Comparison of ENCODE assay signal across 1 cellular context in the genomic region with DNA sequence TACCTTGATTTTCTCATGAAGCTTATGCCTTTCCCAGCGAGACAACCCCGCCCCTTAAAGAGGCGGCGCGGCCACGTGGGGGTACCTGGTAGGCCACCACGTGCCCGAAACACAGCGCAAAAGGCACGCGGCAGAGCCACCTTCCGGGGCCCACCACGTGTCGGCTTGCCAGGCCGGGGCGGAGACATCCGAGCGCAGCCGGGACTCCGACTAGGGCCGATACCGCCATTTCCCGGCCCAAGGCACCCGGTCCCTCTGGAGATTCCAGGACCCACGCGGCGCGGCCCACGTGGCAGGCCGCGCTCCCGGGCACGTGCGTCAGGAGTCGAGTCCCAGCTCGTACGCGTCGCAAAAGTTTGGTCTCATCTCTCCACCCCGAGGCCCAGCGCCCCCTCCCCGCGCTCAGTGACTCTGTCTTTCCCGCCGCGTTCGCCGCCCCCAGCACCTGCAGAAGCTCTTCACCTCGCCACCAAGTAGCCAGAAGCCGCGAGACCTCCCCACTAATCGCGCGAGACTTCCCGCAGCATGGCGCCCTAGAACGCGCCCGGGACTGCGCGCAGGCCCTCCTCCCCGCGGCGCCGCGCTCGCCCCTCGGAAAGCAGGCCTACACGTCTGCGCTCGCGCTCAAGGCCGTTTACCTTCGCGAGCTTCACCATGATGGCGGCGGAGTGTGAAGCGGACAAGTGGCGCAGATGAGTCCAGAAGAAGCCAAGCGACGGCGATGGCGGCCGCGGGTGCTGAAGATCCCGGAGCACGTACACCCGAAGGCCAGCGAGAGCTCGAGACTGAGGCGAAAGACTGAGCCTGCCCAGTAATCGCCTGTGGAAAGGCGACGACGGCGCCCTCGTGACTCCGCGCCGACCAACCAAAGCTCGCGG.
A peak's percentile ranks its signal among the peaks of the same experiment; 100 is the strongest.
TF ChIP-seq lines count a peak whose summit lies in the region.

A gene with protein sequence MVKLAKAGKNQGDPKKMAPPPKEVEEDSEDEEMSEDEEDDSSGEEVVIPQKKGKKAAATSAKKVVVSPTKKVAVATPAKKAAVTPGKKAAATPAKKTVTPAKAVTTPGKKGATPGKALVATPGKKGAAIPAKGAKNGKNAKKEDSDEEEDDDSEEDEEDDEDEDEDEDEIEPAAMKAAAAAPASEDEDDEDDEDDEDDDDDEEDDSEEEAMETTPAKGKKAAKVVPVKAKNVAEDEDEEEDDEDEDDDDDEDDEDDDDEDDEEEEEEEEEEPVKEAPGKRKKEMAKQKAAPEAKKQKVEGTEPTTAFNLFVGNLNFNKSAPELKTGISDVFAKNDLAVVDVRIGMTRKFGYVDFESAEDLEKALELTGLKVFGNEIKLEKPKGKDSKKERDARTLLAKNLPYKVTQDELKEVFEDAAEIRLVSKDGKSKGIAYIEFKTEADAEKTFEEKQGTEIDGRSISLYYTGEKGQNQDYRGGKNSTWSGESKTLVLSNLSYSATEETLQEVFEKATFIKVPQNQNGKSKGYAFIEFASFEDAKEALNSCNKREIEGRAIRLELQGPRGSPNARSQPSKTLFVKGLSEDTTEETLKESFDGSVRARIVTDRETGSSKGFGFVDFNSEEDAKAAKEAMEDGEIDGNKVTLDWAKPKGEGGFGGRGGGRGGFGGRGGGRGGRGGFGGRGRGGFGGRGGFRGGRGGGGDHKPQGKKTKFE (minus strand): TSS at position 787 of the 878 bp plus-strand sequence. CDS start 131 bp downstream, at position 656.

TF ChIP-seq in HepG2, 621 proteins besides CTCF, POLR2A, EP300 and RAD21 (continued from another document and continues in another):
- TF ChIP-seq MED13 (CRISPR knock-in tag; IDR thresholded peaks at IDR 0.05): peak; percentile 50; the same call in 1 of the 2 replicates
- peak; percentile 93; the same call in 1 of the 2 replicates for TF ChIP-seq RORA (CRISPR knock-in tag; IDR thresholded peaks at IDR 0.05)
- TF ChIP-seq, protein P1, sequence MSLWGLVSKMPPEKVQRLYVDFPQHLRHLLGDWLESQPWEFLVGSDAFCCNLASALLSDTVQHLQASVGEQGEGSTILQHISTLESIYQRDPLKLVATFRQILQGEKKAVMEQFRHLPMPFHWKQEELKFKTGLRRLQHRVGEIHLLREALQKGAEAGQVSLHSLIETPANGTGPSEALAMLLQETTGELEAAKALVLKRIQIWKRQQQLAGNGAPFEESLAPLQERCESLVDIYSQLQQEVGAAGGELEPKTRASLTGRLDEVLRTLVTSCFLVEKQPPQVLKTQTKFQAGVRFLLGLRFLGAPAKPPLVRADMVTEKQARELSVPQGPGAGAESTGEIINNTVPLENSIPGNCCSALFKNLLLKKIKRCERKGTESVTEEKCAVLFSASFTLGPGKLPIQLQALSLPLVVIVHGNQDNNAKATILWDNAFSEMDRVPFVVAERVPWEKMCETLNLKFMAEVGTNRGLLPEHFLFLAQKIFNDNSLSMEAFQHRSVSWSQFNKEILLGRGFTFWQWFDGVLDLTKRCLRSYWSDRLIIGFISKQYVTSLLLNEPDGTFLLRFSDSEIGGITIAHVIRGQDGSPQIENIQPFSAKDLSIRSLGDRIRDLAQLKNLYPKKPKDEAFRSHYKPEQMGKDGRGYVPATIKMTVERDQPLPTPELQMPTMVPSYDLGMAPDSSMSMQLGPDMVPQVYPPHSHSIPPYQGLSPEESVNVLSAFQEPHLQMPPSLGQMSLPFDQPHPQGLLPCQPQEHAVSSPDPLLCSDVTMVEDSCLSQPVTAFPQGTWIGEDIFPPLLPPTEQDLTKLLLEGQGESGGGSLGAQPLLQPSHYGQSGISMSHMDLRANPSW (CRISPR knock-in tag; IDR thresholded peaks at IDR 0.05; ENCODE audit: borderline replicate concordance): no peak; the same call in 1 of the 2 replicates
- TF ChIP-seq, protein P2, sequence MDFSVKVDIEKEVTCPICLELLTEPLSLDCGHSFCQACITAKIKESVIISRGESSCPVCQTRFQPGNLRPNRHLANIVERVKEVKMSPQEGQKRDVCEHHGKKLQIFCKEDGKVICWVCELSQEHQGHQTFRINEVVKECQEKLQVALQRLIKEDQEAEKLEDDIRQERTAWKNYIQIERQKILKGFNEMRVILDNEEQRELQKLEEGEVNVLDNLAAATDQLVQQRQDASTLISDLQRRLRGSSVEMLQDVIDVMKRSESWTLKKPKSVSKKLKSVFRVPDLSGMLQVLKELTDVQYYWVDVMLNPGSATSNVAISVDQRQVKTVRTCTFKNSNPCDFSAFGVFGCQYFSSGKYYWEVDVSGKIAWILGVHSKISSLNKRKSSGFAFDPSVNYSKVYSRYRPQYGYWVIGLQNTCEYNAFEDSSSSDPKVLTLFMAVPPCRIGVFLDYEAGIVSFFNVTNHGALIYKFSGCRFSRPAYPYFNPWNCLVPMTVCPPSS (IDR thresholded peaks at IDR 0.05): no peak
- peak; percentile 56; the same call in 1 of the 2 replicates for TF ChIP-seq ESRRA (CRISPR knock-in tag; IDR thresholded peaks at IDR 0.05; ENCODE audit: low read depth)
- no peak; the same call in 1 of the 2 replicates for TF ChIP-seq ZNF460 (CRISPR knock-in tag; IDR thresholded peaks at IDR 0.05; ENCODE audit: borderline replicate concordance)
- peak; percentile 97 for TF ChIP-seq ZNF235 (CRISPR knock-in tag; IDR thresholded peaks at IDR 0.05; ENCODE audit: borderline replicate concordance)
- peak; percentile 97 for TF ChIP-seq ATAD3A (CRISPR knock-in tag; IDR thresholded peaks at IDR 0.05)
- peak; percentile 67 for TF ChIP-seq ZNF776 (CRISPR knock-in tag; IDR thresholded peaks at IDR 0.05)
- peak; percentile 61 for TF ChIP-seq RXRB (CRISPR knock-in tag; IDR thresholded peaks at IDR 0.05; ENCODE audit: borderline replicate concordance)
- TF ChIP-seq ZNF550 (CRISPR knock-in tag; IDR thresholded peaks at IDR 0.05; ENCODE audit: borderline replicate concordance): 0 out of 2 replicates have a peak, but pooled peaks have one; percentile 54
- TF ChIP-seq ZMYM3 (CRISPR knock-in tag; IDR thresholded peaks at IDR 0.05): no peak; the same call in 1 of the 2 replicates
- TF ChIP-seq KDM6A (CRISPR knock-in tag; IDR thresholded peaks at IDR 0.05; ENCODE audit: low read depth): peak; percentile 35; the same call in 1 of the 2 replicates
- TF ChIP-seq, protein P3, sequence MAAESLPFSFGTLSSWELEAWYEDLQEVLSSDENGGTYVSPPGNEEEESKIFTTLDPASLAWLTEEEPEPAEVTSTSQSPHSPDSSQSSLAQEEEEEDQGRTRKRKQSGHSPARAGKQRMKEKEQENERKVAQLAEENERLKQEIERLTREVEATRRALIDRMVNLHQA (CRISPR knock-in tag; IDR thresholded peaks at IDR 0.05): 0 out of 2 replicates have a peak, but pooled peaks have one; percentile 27
- TF ChIP-seq SMARCC2 (IDR thresholded peaks at IDR 0.05): no peak
- peak; percentile 97 for TF ChIP-seq ZSCAN31 (CRISPR knock-in tag; IDR thresholded peaks at IDR 0.05; ENCODE audit: low read depth)
- TF ChIP-seq CENPT (CRISPR knock-in tag; IDR thresholded peaks at IDR 0.05; ENCODE audit: low read depth): peak; percentile 70
- TF ChIP-seq TEAD2 (CRISPR knock-in tag; IDR thresholded peaks at IDR 0.05): peak; percentile 88
- TF ChIP-seq TRIM24 (CRISPR knock-in tag; IDR thresholded peaks at IDR 0.05): no peak
- peak; percentile 92 for TF ChIP-seq FOXM1 (CRISPR knock-in tag; IDR thresholded peaks at IDR 0.05)
- TF ChIP-seq KMT2B (CRISPR knock-in tag; IDR thresholded peaks at IDR 0.05): peak; percentile 67
- peak; percentile 99 for TF ChIP-seq ZNF703 (CRISPR knock-in tag; IDR thresholded peaks at IDR 0.05; ENCODE audit: borderline replicate concordance)
- no peak; the same call in none of the 2 replicates for TF ChIP-seq ZNF530 (CRISPR knock-in tag; IDR thresholded peaks at IDR 0.05; ENCODE audit: low read depth)
- peak; percentile 85 for TF ChIP-seq CBFB (CRISPR knock-in tag; IDR thresholded peaks at IDR 0.05)
- TF ChIP-seq, protein P4, sequence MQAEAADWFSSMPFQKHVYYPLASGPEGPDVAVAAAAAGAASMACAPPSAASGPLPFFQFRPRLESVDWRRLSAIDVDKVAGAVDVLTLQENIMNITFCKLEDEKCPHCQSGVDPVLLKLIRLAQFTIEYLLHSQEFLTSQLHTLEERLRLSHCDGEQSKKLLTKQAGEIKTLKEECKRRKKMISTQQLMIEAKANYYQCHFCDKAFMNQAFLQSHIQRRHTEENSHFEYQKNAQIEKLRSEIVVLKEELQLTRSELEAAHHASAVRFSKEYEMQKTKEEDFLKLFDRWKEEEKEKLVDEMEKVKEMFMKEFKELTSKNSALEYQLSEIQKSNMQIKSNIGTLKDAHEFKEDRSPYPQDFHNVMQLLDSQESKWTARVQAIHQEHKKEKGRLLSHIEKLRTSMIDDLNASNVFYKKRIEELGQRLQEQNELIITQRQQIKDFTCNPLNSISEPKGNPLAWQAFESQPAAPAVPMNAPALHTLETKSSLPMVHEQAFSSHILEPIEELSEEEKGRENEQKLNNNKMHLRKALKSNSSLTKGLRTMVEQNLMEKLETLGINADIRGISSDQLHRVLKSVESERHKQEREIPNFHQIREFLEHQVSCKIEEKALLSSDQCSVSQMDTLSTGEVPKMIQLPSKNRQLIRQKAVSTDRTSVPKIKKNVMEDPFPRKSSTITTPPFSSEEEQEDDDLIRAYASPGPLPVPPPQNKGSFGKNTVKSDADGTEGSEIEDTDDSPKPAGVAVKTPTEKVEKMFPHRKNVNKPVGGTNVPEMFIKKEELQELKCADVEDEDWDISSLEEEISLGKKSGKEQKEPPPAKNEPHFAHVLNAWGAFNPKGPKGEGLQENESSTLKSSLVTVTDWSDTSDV (CRISPR knock-in tag; IDR thresholded peaks at IDR 0.05): peak; percentile 98
- peak; percentile 82; the same call in 1 of the 2 replicates for TF ChIP-seq TOE1 (CRISPR knock-in tag; IDR thresholded peaks at IDR 0.05)
- TF ChIP-seq MAFF (IDR thresholded peaks at IDR 0.05; ENCODE audit: low read depth, low read length): no peak
- TF ChIP-seq ZNF850 (CRISPR knock-in tag; conservative IDR thresholded peaks at IDR 0.05): no peak
- TF ChIP-seq HNRNPH1 (optimal IDR thresholded peaks at IDR 0.05; ENCODE audit: low read depth, low read length): no peak
- TF ChIP-seq, protein P5, sequence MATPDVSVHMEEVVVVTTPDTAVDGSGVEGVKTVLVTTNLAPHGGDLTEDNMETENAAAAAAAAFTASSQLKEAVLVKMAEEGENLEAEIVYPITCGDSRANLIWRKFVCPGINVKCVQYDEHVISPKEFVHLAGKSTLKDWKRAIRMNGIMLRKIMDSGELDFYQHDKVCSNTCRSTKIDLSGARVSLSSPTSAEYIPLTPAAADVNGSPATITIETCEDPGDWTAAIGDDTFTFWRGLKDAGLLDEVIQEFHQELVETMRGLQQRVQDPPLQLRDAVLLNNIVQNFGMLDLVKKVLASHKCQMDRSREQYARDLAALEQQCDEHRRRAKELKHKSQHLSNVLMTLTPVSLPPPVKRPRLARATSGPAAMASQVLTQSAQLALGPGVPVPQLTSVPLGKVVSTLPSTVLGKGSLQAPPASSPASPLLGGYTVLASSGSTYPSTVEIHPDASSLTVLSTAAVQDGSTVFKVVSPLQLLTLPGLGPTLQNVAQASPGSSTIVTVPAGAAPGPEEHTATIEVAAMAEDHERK (CRISPR knock-in tag; IDR thresholded peaks at IDR 0.05; ENCODE audit: low read depth): peak; percentile 77; the same call in 1 of the 2 replicates
- TF ChIP-seq, protein P6, sequence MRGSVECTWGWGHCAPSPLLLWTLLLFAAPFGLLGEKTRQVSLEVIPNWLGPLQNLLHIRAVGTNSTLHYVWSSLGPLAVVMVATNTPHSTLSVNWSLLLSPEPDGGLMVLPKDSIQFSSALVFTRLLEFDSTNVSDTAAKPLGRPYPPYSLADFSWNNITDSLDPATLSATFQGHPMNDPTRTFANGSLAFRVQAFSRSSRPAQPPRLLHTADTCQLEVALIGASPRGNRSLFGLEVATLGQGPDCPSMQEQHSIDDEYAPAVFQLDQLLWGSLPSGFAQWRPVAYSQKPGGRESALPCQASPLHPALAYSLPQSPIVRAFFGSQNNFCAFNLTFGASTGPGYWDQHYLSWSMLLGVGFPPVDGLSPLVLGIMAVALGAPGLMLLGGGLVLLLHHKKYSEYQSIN (CRISPR knock-in tag; IDR thresholded peaks at IDR 0.05; ENCODE audit: borderline replicate concordance): peak; percentile 93
- TF ChIP-seq, protein P7, sequence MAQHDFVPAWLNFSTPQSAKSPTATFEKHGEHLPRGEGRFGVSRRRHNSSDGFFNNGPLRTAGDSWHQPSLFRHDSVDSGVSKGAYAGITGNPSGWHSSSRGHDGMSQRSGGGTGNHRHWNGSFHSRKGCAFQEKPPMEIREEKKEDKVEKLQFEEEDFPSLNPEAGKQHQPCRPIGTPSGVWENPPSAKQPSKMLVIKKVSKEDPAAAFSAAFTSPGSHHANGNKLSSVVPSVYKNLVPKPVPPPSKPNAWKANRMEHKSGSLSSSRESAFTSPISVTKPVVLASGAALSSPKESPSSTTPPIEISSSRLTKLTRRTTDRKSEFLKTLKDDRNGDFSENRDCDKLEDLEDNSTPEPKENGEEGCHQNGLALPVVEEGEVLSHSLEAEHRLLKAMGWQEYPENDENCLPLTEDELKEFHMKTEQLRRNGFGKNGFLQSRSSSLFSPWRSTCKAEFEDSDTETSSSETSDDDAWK (CRISPR knock-in tag; IDR thresholded peaks at IDR 0.05): no peak
- 0 out of 2 replicates have a peak, but pooled peaks have one; percentile 15 for TF ChIP-seq ZNF143 (CRISPR knock-in tag; IDR thresholded peaks at IDR 0.05)
- TF ChIP-seq ZKSCAN8 (CRISPR knock-in tag; IDR thresholded peaks at IDR 0.05; ENCODE audit: borderline replicate concordance): peak; percentile 14; the same call in 1 of the 2 replicates
- peak; percentile 86 for TF ChIP-seq ZNF138 (CRISPR knock-in tag; IDR thresholded peaks at IDR 0.05; ENCODE audit: low read depth)
- TF ChIP-seq FLYWCH1 (CRISPR knock-in tag; IDR thresholded peaks at IDR 0.05): no peak; the same call in 1 of the 2 replicates
- TF ChIP-seq REL (CRISPR knock-in tag; conservative IDR thresholded peaks at IDR 0.05): 0 out of 2 replicates have a peak, but pooled peaks have one; percentile 44
- no peak for TF ChIP-seq ZFP36 (IDR thresholded peaks at IDR 0.05; ENCODE audit: borderline replicate concordance, low read depth, low read length, partially characterized antibody)
- TF ChIP-seq, protein P8, sequence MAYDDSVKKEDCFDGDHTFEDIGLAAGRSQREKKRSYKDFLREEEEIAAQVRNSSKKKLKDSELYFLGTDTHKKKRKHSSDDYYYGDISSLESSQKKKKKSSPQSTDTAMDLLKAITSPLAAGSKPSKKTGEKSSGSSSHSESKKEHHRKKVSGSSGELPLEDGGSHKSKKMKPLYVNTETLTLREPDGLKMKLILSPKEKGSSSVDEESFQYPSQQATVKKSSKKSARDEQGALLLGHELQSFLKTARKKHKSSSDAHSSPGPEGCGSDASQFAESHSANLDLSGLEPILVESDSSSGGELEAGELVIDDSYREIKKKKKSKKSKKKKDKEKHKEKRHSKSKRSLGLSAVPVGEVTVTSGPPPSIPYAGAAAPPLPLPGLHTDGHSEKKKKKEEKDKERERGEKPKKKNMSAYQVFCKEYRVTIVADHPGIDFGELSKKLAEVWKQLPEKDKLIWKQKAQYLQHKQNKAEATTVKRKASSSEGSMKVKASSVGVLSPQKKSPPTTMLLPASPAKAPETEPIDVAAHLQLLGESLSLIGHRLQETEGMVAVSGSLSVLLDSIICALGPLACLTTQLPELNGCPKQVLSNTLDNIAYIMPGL (CRISPR knock-in tag; IDR thresholded peaks at IDR 0.05; ENCODE audit: borderline replicate concordance in 1 of 2, low read depth in 1 of 2): peak; percentile 72 to 94; a peak in 3 of 4 replicates
- TF ChIP-seq PHF8 (CRISPR knock-in tag; IDR thresholded peaks at IDR 0.05): peak; percentile 100
- TF ChIP-seq ZFP90 (CRISPR knock-in tag; IDR thresholded peaks at IDR 0.05; ENCODE audit: borderline replicate concordance): no peak; the same call in none of the 2 replicates
- peak; percentile 81 for TF ChIP-seq TGIF2 (CRISPR knock-in tag; IDR thresholded peaks at IDR 0.05)
- peak; percentile 89; the same call in 1 of the 2 replicates for TF ChIP-seq ZNF577 (CRISPR knock-in tag; IDR thresholded peaks at IDR 0.05; ENCODE audit: borderline replicate concordance, low read depth)
- peak; percentile 99 for TF ChIP-seq ZNF234 (CRISPR knock-in tag; conservative IDR thresholded peaks at IDR 0.05)
- peak; percentile 86 for TF ChIP-seq ZSCAN29 (CRISPR knock-in tag; conservative IDR thresholded peaks at IDR 0.05)
- TF ChIP-seq ZNF207 (IDR thresholded peaks at IDR 0.05; ENCODE audit: borderline replicate concordance): no peak
